17 cellular contexts compared by ENCODE assay signal in genomic region chr20:32316667-32317066, GRCh38. TPM values are rescaled to one million over a fixed set of nuclear protein-coding genes. Genes with fewer than 3 reads are reported as not detected.
A peak's percentile ranks its signal among the peaks of the same experiment; 100 is the strongest.
DNase-seq lines count a peak whose midpoint lies in the region; ATAC-seq and TF ChIP-seq lines count a peak whose summit lies in the region.
"Had no signal": no experiment of that assay in that cellular context is flagged by ENCODE, and none has a peak within 500 bp of the region (broad histone marks: within the 10 kb centered on the region; RNA-seq: fewer than 3 reads in every experiment).

No MANE protein-coding gene starts in this region.

- H3K9me3 Mint-ChIP-seq in CD4-positive, CD25-positive, alpha-beta regulatory T cell = no peaks in the 10 kb centered on the region
- H3K9me3 Mint-ChIP-seq: IgD-negative memory B cell had no signal

- DNase-seq in CD4-positive, CD25-positive, alpha-beta regulatory T cell = no peak
- DNase-seq in ELF-1 (ENCODE audit: low read depth, low spot score) = peak; percentile 39
- peak; percentile 60 for DNase-seq in RWPE2 (ENCODE audit: low spot score)
- DNase-seq in fibroblast of peridontal ligament (ENCODE audit: extremely low read depth) = peak; percentile 40
- no peak for DNase-seq in left cardiac atrium
- no peak for DNase-seq in NCI-H748 treated with DMSO at 0.1 percent for 48 hours (lab: John Stamatoyannopoulos, UW)
- DNase-seq: activated gamma-delta T cell, NCI-H1048, posterior cingulate gyrus, SW 1271 had no signal

- no peaks in the 10 kb centered on the region for H3K9me3 ChIP-seq in CD4-positive, CD25-positive, alpha-beta regulatory T cell (ENCODE audit: control insufficient read depth in 2 of 2, low read length in 2 of 2)
- H3K9me3 ChIP-seq in RWPE2 (ENCODE audit: severe bottlenecking) = no peaks in the 10 kb centered on the region
- H3K9me3 ChIP-seq: tibial nerve had no signal

- peaks cover 42% of the 10 kb centered on the region for H3K36me3 ChIP-seq in CD4-positive, CD25-positive, alpha-beta regulatory T cell (ENCODE audit: control insufficient read depth, insufficient read depth, low read length)
- peaks cover 38% of the 10 kb centered on the region for H3K36me3 ChIP-seq in RWPE2 (ENCODE audit: low read depth)

- no peak for TF ChIP-seq CTCF in RWPE2 (IDR thresholded peaks at IDR 0.05; ENCODE audit: poor library complexity, severe bottlenecking)

- no peaks in the 10 kb centered on the region for H3K27me3 ChIP-seq in CD4-positive, CD25-positive, alpha-beta regulatory T cell (ENCODE audit: control insufficient read depth, insufficient read depth, low read length)
- H3K27me3 ChIP-seq in RWPE2 (ENCODE audit: insufficient read depth, poor library complexity, severe bottlenecking) = no peaks in the 10 kb centered on the region
- H3K27me3 ChIP-seq: tibial nerve had no signal

- H3K4me3 ChIP-seq in CD4-positive, CD25-positive, alpha-beta regulatory T cell (ENCODE audit: low read depth, low read length) = no peak overlapping the region
- no peak overlapping the region for H3K4me3 ChIP-seq in RWPE2 (ENCODE audit: severe bottlenecking)
- H3K4me3 ChIP-seq: PC-9, smooth muscle cell, tibial nerve had no signal

- peaks cover 8 to 17% (median 14%) of the 10 kb centered on the region in 4 donors for H3K4me1 Mint-ChIP-seq in CD4-positive, CD25-positive, alpha-beta regulatory T cell

- no peak overlapping the region for H3K4me3 Mint-ChIP-seq in CD4-positive, CD25-positive, alpha-beta regulatory T cell
- H3K4me3 Mint-ChIP-seq: B cell, IgD-negative memory B cell had no signal

- H3K27me3 Mint-ChIP-seq in CD4-positive, CD25-positive, alpha-beta regulatory T cell = no peaks in the 10 kb centered on the region
- H3K27me3 Mint-ChIP-seq: B cell, IgD-negative memory B cell had no signal

- no peak overlapping the region for H3K27ac ChIP-seq in CD4-positive, CD25-positive, alpha-beta regulatory T cell (ENCODE audit: insufficient read depth, low read length, poor library complexity, severe bottlenecking)
- no peak overlapping the region for H3K27ac ChIP-seq in RWPE2 (ENCODE audit: poor library complexity, severe bottlenecking)
- H3K27ac ChIP-seq: PC-9, tibial nerve had no signal

- H3K4me1 ChIP-seq in CD4-positive, CD25-positive, alpha-beta regulatory T cell (ENCODE audit: control insufficient read depth, insufficient read depth, low read length, poor library complexity, severe bottlenecking) = no peaks in the 10 kb centered on the region
- no peaks in the 10 kb centered on the region for H3K4me1 ChIP-seq in RWPE2 (ENCODE audit: insufficient read depth, poor library complexity, severe bottlenecking)
- H3K4me1 ChIP-seq: tibial nerve had no signal

- peaks cover 53% of the 10 kb centered on the region for H3K36me3 Mint-ChIP-seq in CD4-positive, CD25-positive, alpha-beta regulatory T cell

- ATAC-seq in CD4-positive, CD25-positive, alpha-beta regulatory T cell (ENCODE audit: low read depth in 2 of 2) = no peak
- no peak for ATAC-seq in RWPE2 (ENCODE audit: low read depth)
- no peak for ATAC-seq in GM18502 (IDR thresholded peaks at IDR 0.05; ENCODE audit: poor library complexity, unreplicated experiment)
- ATAC-seq in HG03097 (IDR thresholded peaks at IDR 0.05; ENCODE audit: low FRiP score, unreplicated experiment) = no peak
- no peak for ATAC-seq in left cardiac atrium

- intact Hi-C loops in left cardiac atrium (cut with DNase I) = no loop called here

- peak overlapping the region in 2 of 3 donors; percentile 72 to 76 for H3K27ac Mint-ChIP-seq in CD4-positive, CD25-positive, alpha-beta regulatory T cell
- H3K27ac Mint-ChIP-seq: B cell had no signal

RNA-seq across cellular contexts. Expression of gene KIF3B, which starts 39.2 kb away (rescaled TPM):
- 19.6 TPM for total RNA-seq in CD4-positive, CD25-positive, alpha-beta regulatory T cell
- 1 to 10 TPM; 1.8 to 3.1 (median 2.3) TPM for polyA plus RNA-seq in CD4-positive, CD25-positive, alpha-beta regulatory T cell
- 10 to 100 TPM; 13.1 to 17.0 TPM for total RNA-seq in left cardiac atrium

RNA-seq across cellular contexts. Expression of gene ASXL1, which starts 41.5 kb away (rescaled TPM):
- total RNA-seq in CD4-positive, CD25-positive, alpha-beta regulatory T cell = 314 TPM
- polyA plus RNA-seq in CD4-positive, CD25-positive, alpha-beta regulatory T cell = 10 to 100 TPM; 15.0 to 28.3 (median 21.1) TPM
- total RNA-seq in left cardiac atrium = 10 to 100 TPM; 32.1 to 49.0 TPM

Comparison
In these comparisons a context has a peak if more than half of its experiments do, and no peak if none do; other contexts are left out.
1. DNase-seq: peak in ELF-1 (single experiment), RWPE2 (single experiment) and fibroblast of peridontal ligament (single experiment); none in CD4-positive, CD25-positive, alpha-beta regulatory T cell (0 of 3), left cardiac atrium (single experiment) and NCI-H748 treated with DMSO at 0.1 percent for 48 hours (single experiment).